ENCODE assay signal across 8 cellular contexts in genomic region chr14:91009501-91010152, GRCh38. TPM values are rescaled to one million over a fixed set of nuclear protein-coding genes. Genes with fewer than 3 reads are reported as not detected.
DNase-seq lines count a peak whose midpoint lies in the region; ATAC-seq and TF ChIP-seq lines count a peak whose summit lies in the region.

No MANE protein-coding gene starts in this region.

- intact Hi-C loops in dendritic cell treated with granulocyte-macrophage colony-stimulating factor and Interleukin-4, amounts not matched to agents 40 ng/mL and 50 ng/mL, for 4 days (cut with micrococcal nuclease), result loop anchor here (5.0 kb wide), 2 partner anchors 48 to 108 kb away; no protein-coding TSS in a partner anchor

- no peaks in the 10 kb centered on the region for H3K36me3 ChIP-seq in H7 (replicated peaks; ENCODE audit: control insufficient read depth, insufficient read depth, low read length)

- peak overlapping the region; percentile 94 for H3K27ac Mint-ChIP-seq in dendritic cell treated with granulocyte-macrophage colony-stimulating factor and Interleukin-4, amounts not matched to agents 40 ng/mL and 50 ng/mL, for 4 days

- no peak for TF ChIP-seq CTCF in GM10248 (IDR thresholded peaks at IDR 0.05; ENCODE audit: control extremely low read depth, extremely low read depth, low read depth, missing control alignments)

- POLR2A ChIA-PET in GM10248 (lab: Yijun Ruan, JAX), result no interaction called here

- no peaks in the 10 kb centered on the region for H3K27me3 Mint-ChIP-seq in dendritic cell treated with granulocyte-macrophage colony-stimulating factor and Interleukin-4, amounts not matched to agents 40 ng/mL and 50 ng/mL, for 4 days

- ATAC-seq in GM21381 (IDR thresholded peaks at IDR 0.05; ENCODE audit: unreplicated experiment), result peak; percentile 90
- ATAC-seq in HG03558 (IDR thresholded peaks at IDR 0.05; ENCODE audit: extremely low read depth, unreplicated experiment), result peak; percentile 75

- no peaks in the 10 kb centered on the region for H3K27me3 ChIP-seq in H7 (ENCODE audit: control insufficient read depth, insufficient read depth, low read length)

- peak; percentile 71 for DNase-seq in GM10248 (ENCODE audit: extremely low spot score)
- DNase-seq in NK-92 (lab: John Stamatoyannopoulos, UW; ENCODE audit: unreplicated experiment), result no peak
- DNase-seq in H7, result no peak
- DNase-seq in NCI-H1417 (lab: John Stamatoyannopoulos, UW), result no peak
- no peak for DNase-seq in NCI-H510A (lab: John Stamatoyannopoulos, UW)

- H3K9me3 Mint-ChIP-seq in dendritic cell treated with granulocyte-macrophage colony-stimulating factor and Interleukin-4, amounts not matched to agents 40 ng/mL and 50 ng/mL, for 4 days, result no peaks in the 10 kb centered on the region

- H3K4me1 Mint-ChIP-seq in dendritic cell treated with granulocyte-macrophage colony-stimulating factor and Interleukin-4, amounts not matched to agents 40 ng/mL and 50 ng/mL, for 4 days (ENCODE audit: low read depth), result peaks cover 46% of the 10 kb centered on the region

- CTCF ChIA-PET in GM10248 (lab: Yijun Ruan, JAX), result interaction anchor here (0.8 to 1.5 kb wide), 4 partner anchors 10 to 106 kb away, joined by 3 to 4 read pairs (median 3); partner anchors contain the start of gene DGLUCY

- no peaks in the 10 kb centered on the region for H3K36me3 Mint-ChIP-seq in dendritic cell treated with granulocyte-macrophage colony-stimulating factor and Interleukin-4, amounts not matched to agents 40 ng/mL and 50 ng/mL, for 4 days (ENCODE audit: low read depth)

- peak overlapping the region; percentile 67 for H3K4me3 Mint-ChIP-seq in dendritic cell treated with granulocyte-macrophage colony-stimulating factor and Interleukin-4, amounts not matched to agents 40 ng/mL and 50 ng/mL, for 4 days

- no peak overlapping the region for H3K4me3 ChIP-seq in H7 (ENCODE audit: insufficient read depth, low read depth, low read length)

RNA-seq across cellular contexts. Expression of gene RPS6KA5, which starts 50.8 kb away (rescaled TPM):
- 1.1 and 1.9 TPM in 2 replicates for total RNA-seq in H7 (2014; rRNA removed; shearing (Covaris generic))
